Comparison of ENCODE assay signal across 9 cellular contexts in the genomic region with DNA sequence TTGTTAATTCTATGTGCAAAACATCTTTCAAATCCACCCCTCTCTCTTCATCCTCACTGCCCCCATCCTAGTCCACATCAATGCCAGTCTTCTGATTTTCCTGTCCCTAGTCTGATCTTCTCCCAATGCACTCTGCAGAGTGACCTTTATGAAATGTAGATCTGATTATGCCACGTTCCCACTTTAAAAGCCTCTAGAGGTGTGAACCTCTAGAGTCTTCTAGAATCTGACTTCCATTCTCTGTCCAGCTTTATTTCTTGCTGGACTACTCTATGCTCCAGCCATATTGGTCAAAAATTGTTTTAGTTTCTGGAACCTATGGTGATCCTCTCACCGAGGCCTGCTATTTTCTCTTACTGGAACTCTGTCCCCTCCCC. TPM values are rescaled to one million over a fixed set of nuclear protein-coding genes. Genes with fewer than 3 reads are reported as not detected.
DNase-seq lines count a peak whose midpoint lies in the region; ATAC-seq and TF ChIP-seq lines count a peak whose summit lies in the region.
"Had no signal": no experiment of that assay in that cellular context is flagged by ENCODE, and none has a peak within 500 bp of the region (broad histone marks: within the 10 kb centered on the region; RNA-seq: fewer than 3 reads in every experiment).

No MANE protein-coding gene starts in this region.

- H3K4me1 ChIP-seq in BLaER1 treated with 17β-estradiol and CSF1 and Interleukin-3, amounts not matched to agents 10 nM and 100 nM = peaks cover 6 to 23% (median 16%) of the 10 kb centered on the region in 10 experiments
- H3K4me1 ChIP-seq in Loucy (ENCODE audit: insufficient read depth, low read length, poor library complexity, severe bottlenecking) = peaks cover 13% of the 10 kb centered on the region
- peaks cover 4% of the 10 kb centered on the region for H3K4me1 ChIP-seq in ectodermal cell (ENCODE audit: control insufficient read depth, insufficient read depth, low read length)

- H3K27me3 ChIP-seq in BLaER1 treated with 17β-estradiol and CSF1 and Interleukin-3, amounts not matched to agents 10 nM and 100 nM = no peaks in the 10 kb centered on the region
- no peaks in the 10 kb centered on the region for H3K27me3 ChIP-seq in Loucy (ENCODE audit: insufficient read depth, low read length, poor library complexity, severe bottlenecking)
- H3K27me3 ChIP-seq in ectodermal cell (ENCODE audit: control insufficient read depth, insufficient read depth, low read length, poor library complexity, severe bottlenecking) = no peaks in the 10 kb centered on the region

- ATAC-seq in GM19467 (IDR thresholded peaks at IDR 0.05; ENCODE audit: unreplicated experiment) = no peak

- peak overlapping the region; percentile 73 to 82 (median 81); a peak in 20 of 22 replicates for H3K9ac ChIP-seq in BLaER1 treated with 17β-estradiol and CSF1 and Interleukin-3, amounts not matched to agents 10 nM and 100 nM
- peak overlapping the region; percentile 83 for H3K9ac ChIP-seq in Loucy (ENCODE audit: low read depth, low read length, poor library complexity, severe bottlenecking)

- H3K4me3 Mint-ChIP-seq in neural crest cell = peak overlapping the region; percentile 92

- peaks cover 11% of the 10 kb centered on the region for H3K4me1 Mint-ChIP-seq in neural crest cell

- H3K27ac ChIP-seq in BLaER1 treated with 17β-estradiol and CSF1 and Interleukin-3, amounts not matched to agents 10 nM and 100 nM = peak overlapping the region; percentile 37 to 81 (median 73); a peak in 20 of 22 replicates
- H3K27ac ChIP-seq in ectodermal cell (ENCODE audit: insufficient read depth, low read depth, low read length, poor library complexity, severe bottlenecking) = no peak overlapping the region

- peaks cover 3% of the 10 kb centered on the region; the same call in 1 of the 2 replicates for H3F3A ChIP-seq in Loucy (ENCODE audit: low read depth)

- H3K4me2 ChIP-seq in BLaER1 treated with 17β-estradiol and CSF1 and Interleukin-3, amounts not matched to agents 10 nM and 100 nM = peak overlapping the region; percentile 72 to 95 (median 86)
- peak overlapping the region; percentile 87 for H3K4me2 ChIP-seq in Loucy (ENCODE audit: low read depth, low read length, poor library complexity, severe bottlenecking)

- peaks cover 9% of the 10 kb centered on the region for H3K79me2 ChIP-seq in Loucy (ENCODE audit: insufficient read depth, low read length)

- no peaks in the 10 kb centered on the region for H3K36me3 ChIP-seq in BLaER1 treated with 17β-estradiol and CSF1 and Interleukin-3, amounts not matched to agents 10 nM and 100 nM
- no peaks in the 10 kb centered on the region for H3K36me3 ChIP-seq in Loucy (ENCODE audit: insufficient read depth, low read length)
- no peaks in the 10 kb centered on the region for H3K36me3 ChIP-seq in ectodermal cell (ENCODE audit: control insufficient read depth, insufficient read depth, low read length)

- 20 to 25% methylated on average over 2 of the region's 2 CpGs for WGBS in ectodermal cell, 2 experiments

- H3K9me3 ChIP-seq in BLaER1 treated with 17β-estradiol and CSF1 and Interleukin-3, amounts not matched to agents 10 nM and 100 nM (replicated peaks in 1 of 11) = no peaks in the 10 kb centered on the region
- H3K9me3 ChIP-seq in Loucy (ENCODE audit: insufficient read depth, low read depth, low read length) (no peaks in the 10 kb centered on the region), ectodermal cell (ENCODE audit: control insufficient read depth, low read length) (no peaks in the 10 kb centered on the region)

- H3K27ac Mint-ChIP-seq in neural crest cell (ENCODE audit: unreplicated experiment) = peak overlapping the region; percentile 89

- H2AFZ ChIP-seq in Loucy (ENCODE audit: low read length) = peak overlapping the region; percentile 96

- no peaks in the 10 kb centered on the region for H3K36me3 Mint-ChIP-seq in neural crest cell (ENCODE audit: low read depth)

- TF ChIP-seq CTCF in Loucy (conservative IDR thresholded peaks at IDR 0.05; ENCODE audit: low read length) (no peak), neural crest cell (conservative IDR thresholded peaks at IDR 0.05) (no peak)

- DNase-seq in neural crest cell (ENCODE audit: low read depth, low spot score) (no peak), DMS53 (lab: John Stamatoyannopoulos, UW) (no peak), posterior vena cava (ENCODE audit: low spot score) (no peak), NCI-H2107 treated with DMSO at 0.1 percent for 48 hours (lab: John Stamatoyannopoulos, UW; ENCODE audit: unreplicated experiment) (no peak)

- H3K4me3 ChIP-seq in BLaER1 treated with 17β-estradiol and CSF1 and Interleukin-3, amounts not matched to agents 10 nM and 100 nM = peak overlapping the region; percentile 64 to 79 (median 70)
- peak overlapping the region; percentile 89 for H3K4me3 ChIP-seq in Loucy (ENCODE audit: low read length, poor library complexity, severe bottlenecking)
- H3K4me3 ChIP-seq in ectodermal cell (ENCODE audit: insufficient read depth, low read depth, low read length) = peak overlapping the region; percentile 69

- H4K20me1 ChIP-seq in BLaER1 treated with 17β-estradiol and CSF1 and Interleukin-3, amounts not matched to agents 10 nM and 100 nM = no peaks in the 10 kb centered on the region
- no peaks in the 10 kb centered on the region for H4K20me1 ChIP-seq in Loucy (ENCODE audit: insufficient read depth, low read length, poor library complexity, severe bottlenecking)

- no peaks in the 10 kb centered on the region for H3K9me2 ChIP-seq in Loucy (replicated peaks; ENCODE audit: low read depth, low read length)

- no peaks in the 10 kb centered on the region for H3K9me3 Mint-ChIP-seq in neural crest cell

- no peaks in the 10 kb centered on the region for H3K27me3 Mint-ChIP-seq in neural crest cell (ENCODE audit: low read depth)

- intact Hi-C loops in posterior vena cava (cut with DNase I) = no loop called here

RNA-seq across cellular contexts. Expression of a gene that starts 32.5 kb away (rescaled TPM):
- 0.52 TPM for polyA plus RNA-seq in ectodermal cell (2013, experiment 1 of 4)
- 0.64 TPM for polyA plus RNA-seq in ectodermal cell (2013, experiment 2 of 4)
- polyA plus RNA-seq in ectodermal cell (2013, experiment 3 of 4) = 0.37 TPM
- polyA plus RNA-seq in ectodermal cell (2013, experiment 4 of 4) = 0.53 TPM
- total RNA-seq in neural crest cell = 0.61 and 0.77 TPM in 2 replicates
- total RNA-seq in posterior vena cava = not detected
- total RNA-seq: RPMI7951 had no signal
